ENCODE assay signal across 8 cellular contexts in genomic region chr2:65227471-65228248, GRCh38. TPM values are rescaled to one million over a fixed set of nuclear protein-coding genes. Genes with fewer than 3 reads are reported as not detected.
DNase-seq lines count a peak whose midpoint lies in the region; ATAC-seq and TF ChIP-seq lines count a peak whose summit lies in the region.

TSS of gene ACTR2 (plus strand) at chr2:65227831. CDS start at chr2:65227910, 79 bp downstream.

- H3K36me3 ChIP-seq in left lung: peaks cover 0 to 4% of the 10 kb centered on the region in 2 donors

- H3K27ac Mint-ChIP-seq in dendritic cell treated with granulocyte-macrophage colony-stimulating factor and Interleukin-4, amounts not matched to agents 40 ng/mL and 50 ng/mL, for 4 days: peak within 1 kb of the TSS; percentile 99

- H3K4me3 Mint-ChIP-seq in dendritic cell treated with granulocyte-macrophage colony-stimulating factor and Interleukin-4, amounts not matched to agents 40 ng/mL and 50 ng/mL, for 4 days: peak within 1 kb of the TSS; percentile 99

- peaks cover 36% of the 10 kb centered on the region for H3K36me3 Mint-ChIP-seq in dendritic cell treated with granulocyte-macrophage colony-stimulating factor and Interleukin-4, amounts not matched to agents 40 ng/mL and 50 ng/mL, for 4 days (ENCODE audit: low read depth)

- H3K9me3 ChIP-seq in left lung: no peaks in the 10 kb centered on the region

- no peak for TF ChIP-seq CTCF in left lung (IDR thresholded peaks at IDR 0.05)

- no peaks in the 10 kb centered on the region for H3K27me3 Mint-ChIP-seq in dendritic cell treated with granulocyte-macrophage colony-stimulating factor and Interleukin-4, amounts not matched to agents 40 ng/mL and 50 ng/mL, for 4 days

- peaks cover 25 to 51% of the 10 kb centered on the region in 2 donors for H3K4me1 ChIP-seq in left lung

- intact Hi-C loops in dendritic cell treated with granulocyte-macrophage colony-stimulating factor and Interleukin-4, amounts not matched to agents 40 ng/mL and 50 ng/mL, for 4 days (cut with micrococcal nuclease): loop anchor here (2.0 to 5.0 kb wide), 2 partner anchors 97 to 160 kb away; partner anchors contain the start of gene RAB1A
- intact Hi-C loops in left lung (cut with DNase I): no loop called here

- H3K27ac ChIP-seq in left lung: peak within 1 kb of the TSS; percentile 98 to 100

- H3K4me3 ChIP-seq in left lung: peak within 1 kb of the TSS; percentile 90 to 96

- H3K9me3 Mint-ChIP-seq in dendritic cell treated with granulocyte-macrophage colony-stimulating factor and Interleukin-4, amounts not matched to agents 40 ng/mL and 50 ng/mL, for 4 days: no peaks in the 10 kb centered on the region

- ATAC-seq in GM19372 (IDR thresholded peaks at IDR 0.05; ENCODE audit: low read depth, unreplicated experiment): peak; percentile 84
- peak; percentile 65 for ATAC-seq in HG03558 (IDR thresholded peaks at IDR 0.05; ENCODE audit: extremely low read depth, unreplicated experiment)
- peak; percentile 99 for ATAC-seq in left lung

- DNase-seq in C1 segment of cervical spinal cord (lab: John Stamatoyannopoulos, UW) (peak; percentile 60 to 97 (median 92)), NCI-H748 treated with DMSO at 0.1 percent for 48 hours (lab: John Stamatoyannopoulos, UW) (peak; percentile 76), left lung (peak; percentile 98 to 99)
- peak; percentile 81 to 91 for DNase-seq in activated CD4-positive, alpha-beta T cell treated with anti-CD3 and anti-CD28 coated beads, Interleukin-2, amount 50 U/mL, for 24 hours (ENCODE audit: low read depth in 1 of 2, low spot score in 1 of 2)
- DNase-seq in stimulated activated CD4-positive, alpha-beta T cell treated with anti-CD3 and anti-CD28 coated beads, Interleukin-2, amount 100 ng/mL, for 48 hours: peak; percentile 87 to 90

- no peaks in the 10 kb centered on the region for H3K27me3 ChIP-seq in left lung

- peaks cover 16% of the 10 kb centered on the region for H3K4me1 Mint-ChIP-seq in dendritic cell treated with granulocyte-macrophage colony-stimulating factor and Interleukin-4, amounts not matched to agents 40 ng/mL and 50 ng/mL, for 4 days (ENCODE audit: low read depth)

RNA-seq across cellular contexts. Expression of gene ACTR2, which starts in this region (rescaled TPM):
- 100 to 1,000 TPM; 231 to 314 TPM for total RNA-seq in left lung

Comparison
In these comparisons a context has a peak if more than half of its experiments do, and no peak if none do; other contexts are left out.
1. Peak in every context shown above with its lines: DNase-seq, ATAC-seq, H3K4me3 ChIP-seq and H3K27ac ChIP-seq.